ENCODE assay signal across 19 cellular contexts in the genomic region with DNA sequence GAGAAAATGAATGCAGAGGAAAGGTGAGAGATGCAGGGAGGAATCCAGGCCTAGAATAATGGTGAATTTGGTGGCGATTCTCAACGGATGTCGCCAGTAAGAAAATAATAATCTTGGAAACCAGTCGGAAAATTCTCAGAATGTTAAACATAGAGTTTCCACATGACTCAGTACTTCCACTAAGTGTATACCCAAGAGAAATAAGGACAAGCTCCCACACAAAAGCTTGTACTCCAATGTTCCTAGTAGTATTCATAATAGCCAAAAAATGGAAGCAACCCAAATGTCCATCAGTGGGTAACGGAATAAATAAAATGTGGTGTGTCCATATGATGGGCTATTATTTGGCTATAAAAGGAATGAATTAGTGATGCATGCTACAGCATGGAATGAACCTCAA. TPM values are rescaled to one million over a fixed set of nuclear protein-coding genes. Genes with fewer than 3 reads are reported as not detected.
DNase-seq lines count a peak whose midpoint lies in the region; ATAC-seq and TF ChIP-seq lines count a peak whose summit lies in the region.
"Had no signal": no experiment of that assay in that cellular context is flagged by ENCODE, and none has a peak within 500 bp of the region (broad histone marks: within the 10 kb centered on the region; RNA-seq: fewer than 3 reads in every experiment).

No MANE protein-coding gene starts in this region.

- H3K27ac Mint-ChIP-seq in stimulated activated naive CD8-positive, alpha-beta T cell treated with anti-CD3 and anti-CD28 coated beads, Interleukin-15, Interleukin-2, amounts not matched to agents 100 ng/mL and 50 ng/mL, for 24 hours = peak overlapping the region; percentile 31
- H3K27ac Mint-ChIP-seq in stimulated activated naive CD8-positive, alpha-beta T cell treated with anti-CD3 and anti-CD28 coated beads, Interleukin-15, amount 100 ng/mL, for 72 hours = no peak overlapping the region
- H3K27ac Mint-ChIP-seq: CD4-positive, alpha-beta T cell; HFFc6; IgD-negative memory B cell had no signal

- no peaks in the 10 kb centered on the region for H3K9me3 ChIP-seq in thoracic aorta

- peak overlapping the region; percentile 71 to 91 for H3K27ac ChIP-seq in coronary artery
- peak overlapping the region; percentile 83 to 85 for H3K27ac ChIP-seq in thoracic aorta
- H3K27ac ChIP-seq: C4-2B had no signal

- H3K27me3 Mint-ChIP-seq in stimulated activated naive CD8-positive, alpha-beta T cell treated with anti-CD3 and anti-CD28 coated beads, Interleukin-15, Interleukin-2, amounts not matched to agents 100 ng/mL and 50 ng/mL, for 24 hours = peaks cover 16% of the 10 kb centered on the region
- no peaks in the 10 kb centered on the region for H3K27me3 Mint-ChIP-seq in stimulated activated naive CD8-positive, alpha-beta T cell treated with anti-CD3 and anti-CD28 coated beads, Interleukin-15, amount 100 ng/mL, for 72 hours

- DNase-seq in stimulated activated naive CD8-positive, alpha-beta T cell treated with anti-CD3 and anti-CD28 coated beads, Interleukin-15, amount 100 ng/mL, for 72 hours = no peak
- no peak for DNase-seq in coronary artery (ENCODE audit: low spot score)
- no peak for DNase-seq in thoracic aorta (ENCODE audit: low spot score)
- DNase-seq in HuH-7 (ENCODE audit: low spot score) = no peak
- DNase-seq in iPS-NIHi11 (ENCODE audit: low spot score) = no peak
- no peak for DNase-seq in AG08395 (ENCODE audit: low spot score)
- DNase-seq: ACHN; AML-193; Caco-2; CD4-positive, alpha-beta T cell; DMS79; GDM1; GOT3; H7; HFFc6 had no signal

- no peak for ATAC-seq in stimulated activated naive CD8-positive, alpha-beta T cell treated with anti-CD3 and anti-CD28 coated beads, Interleukin-15, amount 100 ng/mL, for 72 hours
- ATAC-seq in thoracic aorta (ENCODE audit: insufficient number of reproducible peaks, low FRiP score, low read depth) = no peak
- ATAC-seq: HCT116 had no signal

- H3K9me3 Mint-ChIP-seq in stimulated activated naive CD8-positive, alpha-beta T cell treated with anti-CD3 and anti-CD28 coated beads, Interleukin-15, Interleukin-2, amounts not matched to agents 100 ng/mL and 50 ng/mL, for 24 hours = no peaks in the 10 kb centered on the region
- peaks cover 14 to 17% of the 10 kb centered on the region in 2 donors for H3K9me3 Mint-ChIP-seq in stimulated activated naive CD8-positive, alpha-beta T cell treated with anti-CD3 and anti-CD28 coated beads, Interleukin-15, amount 100 ng/mL, for 72 hours

- H3K36me3 ChIP-seq in thoracic aorta = peaks cover 9% of the 10 kb centered on the region

- TF ChIP-seq CTCF in coronary artery (IDR thresholded peaks at IDR 0.05) (no peak), thoracic aorta (IDR thresholded peaks at IDR 0.05) (no peak)

- peaks cover 6% of the 10 kb centered on the region for H3K4me1 Mint-ChIP-seq in stimulated activated naive CD8-positive, alpha-beta T cell treated with anti-CD3 and anti-CD28 coated beads, Interleukin-15, Interleukin-2, amounts not matched to agents 100 ng/mL and 50 ng/mL, for 24 hours (ENCODE audit: low read depth)
- peaks cover 6% of the 10 kb centered on the region for H3K4me1 Mint-ChIP-seq in stimulated activated naive CD8-positive, alpha-beta T cell treated with anti-CD3 and anti-CD28 coated beads, Interleukin-15, amount 100 ng/mL, for 72 hours
- H3K4me1 Mint-ChIP-seq: IgD-negative memory B cell had no signal

- no peaks in the 10 kb centered on the region for H3K36me3 Mint-ChIP-seq in stimulated activated naive CD8-positive, alpha-beta T cell treated with anti-CD3 and anti-CD28 coated beads, Interleukin-15, Interleukin-2, amounts not matched to agents 100 ng/mL and 50 ng/mL, for 24 hours (ENCODE audit: low read depth)

- H3K4me1 ChIP-seq in thoracic aorta (ENCODE audit: control insufficient read depth in 1 of 2, low read depth in 2 of 2) = peaks cover 16 to 37% of the 10 kb centered on the region in 2 donors
- H3K4me1 ChIP-seq: Caco-2 had no signal

- no peaks in the 10 kb centered on the region for H3K27me3 ChIP-seq in thoracic aorta (replicated peaks; ENCODE audit: insufficient read depth)

- H3K4me3 ChIP-seq in coronary artery (no peak overlapping the region), thoracic aorta (no peak overlapping the region)

- H3K4me3 Mint-ChIP-seq in stimulated activated naive CD8-positive, alpha-beta T cell treated with anti-CD3 and anti-CD28 coated beads, Interleukin-15, Interleukin-2, amounts not matched to agents 100 ng/mL and 50 ng/mL, for 24 hours = no peak overlapping the region
- no peak overlapping the region for H3K4me3 Mint-ChIP-seq in stimulated activated naive CD8-positive, alpha-beta T cell treated with anti-CD3 and anti-CD28 coated beads, Interleukin-15, amount 100 ng/mL, for 72 hours
- H3K4me3 Mint-ChIP-seq: CD4-positive, alpha-beta T cell; HFFc6; IgD-negative memory B cell had no signal

RNA-seq across cellular contexts. Expression of a gene that starts 19.4 kb away (rescaled TPM):
- 10 to 100 TPM; 50.0 to 75.9 TPM for total RNA-seq in thoracic aorta

RNA-seq across cellular contexts. Expression of a gene that starts 31.2 kb away (rescaled TPM):
- 100 to 1,000 TPM; 445 to 518 TPM for total RNA-seq in thoracic aorta
- total RNA-seq: CD4-positive, alpha-beta T cell had no signal

RNA-seq across cellular contexts. Expression of a gene that starts 45.6 kb away (rescaled TPM):
- 10 to 100 TPM; 21.4 to 41.0 TPM for total RNA-seq in thoracic aorta
